1 cellular context compared by ENCODE assay signal in the genomic region with DNA sequence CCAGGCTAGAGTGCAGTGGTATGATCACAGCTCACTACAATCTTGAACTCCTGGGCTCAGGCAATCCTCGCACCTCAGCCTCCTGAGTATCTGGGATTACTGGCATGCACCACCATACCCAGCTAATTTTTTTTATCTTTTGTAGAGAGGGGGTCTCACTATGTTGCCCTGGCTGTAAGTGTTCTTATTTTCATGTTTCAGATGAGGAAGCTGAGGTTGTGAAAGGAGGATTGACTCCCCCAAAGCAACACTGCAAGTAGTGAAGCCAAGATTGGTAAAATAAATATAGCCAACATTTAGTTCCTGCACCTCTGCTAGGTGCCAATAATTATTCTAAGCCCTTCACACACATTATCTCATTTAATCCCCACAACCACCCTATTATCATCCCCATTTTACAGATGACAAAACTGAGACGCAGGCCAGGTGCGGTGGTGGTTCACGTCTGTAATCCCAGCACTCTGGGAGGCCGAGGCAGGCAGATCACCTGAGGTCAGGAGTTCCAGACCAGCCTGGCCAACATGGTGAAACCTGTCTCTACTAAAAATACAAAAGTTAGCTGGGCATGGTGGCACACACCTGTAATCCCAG.
TF ChIP-seq lines count a peak whose summit lies in the region.

No MANE protein-coding gene starts in this region.

TF ChIP-seq in K562, 482 proteins besides CTCF, POLR2A, EP300 and RAD21:
- TF ChIP-seq TRIM28 (IDR thresholded peaks at IDR 0.05), result no peak
- peak; percentile 85 for TF ChIP-seq BCOR (IDR thresholded peaks at IDR 0.05)
- TF ChIP-seq KDM1A (IDR thresholded peaks at IDR 0.05), result peak; percentile 14 to 20; a peak in 1 of 4 replicates
- TF ChIP-seq ZNF121 (CRISPR knock-in tag; conservative IDR thresholded peaks at IDR 0.05), result peak; percentile 58
- TF ChIP-seq SMARCA5 (IDR thresholded peaks at IDR 0.05), result peak; percentile 39; the same call in 1 of the 2 replicates
- peak; percentile 40 for TF ChIP-seq RBM25 (IDR thresholded peaks at IDR 0.05; ENCODE audit: low read depth, low read length, severe bottlenecking)
- TF ChIP-seq MNT (conservative IDR thresholded peaks at IDR 0.05), result no peak
